Comparison of ENCODE assay signal across 8 cellular contexts in genomic region chr10:67763499-67764011, GRCh38.
DNase-seq lines count a peak whose midpoint lies in the region; ATAC-seq, FAIRE-seq and TF ChIP-seq lines count a peak whose summit lies in the region.

No MANE protein-coding gene starts in this region.

- H3K4me3 ChIP-seq in GM06990 (replicated peaks; ENCODE audit: low read depth, low read length) (peak overlapping the region; percentile 78), HFF-Myc (replicated peaks; ENCODE audit: low read depth, low read length) (peak overlapping the region; percentile 54), K562 (peak overlapping the region; percentile 63), iPS DF 6.9 (ENCODE audit: low read length) (peak overlapping the region; percentile 39; the same call in 1 of the 2 replicates), gastrocnemius medialis (peak overlapping the region; percentile 67 to 99 (median 80))

- intact Hi-C loops in K562 (cut with micrococcal nuclease): no loop called here
- intact Hi-C loops in gastrocnemius medialis (cut with DNase I; ENCODE audit: low total_unique reads): loop anchor here (2.0 to 10.0 kb wide), 3 partner anchors 87 to 641 kb away; partner anchors contain the start of gene RUFY2

- peak; percentile 80 for DNase-seq in GM06990 (ENCODE audit: extremely low read depth, insufficient read length)
- peak; percentile 7 for DNase-seq in HFF-Myc (ENCODE audit: extremely low read depth, low read depth)
- DNase-seq in NCI-H1105 treated with DMSO at 0.1 percent for 48 hours (lab: John Stamatoyannopoulos, UW): peak; percentile 66
- peak; percentile 74 for DNase-seq in T1000 (lab: John Stamatoyannopoulos, UW)
- peak in 3 of 4 experiments; percentile 21 to 29 (median 28) for DNase-seq in K562 (ENCODE audit: extremely low read depth in 1 of 4, low spot score in 3 of 4)
- DNase-seq in iPS DF 6.9 (ENCODE audit: low read depth, low spot score): no peak
- DNase-seq in gastrocnemius medialis: peak; percentile 37 to 71

- in situ Hi-C loops in K562 (cut with MboI) (no loop called here), gastrocnemius medialis (cut with MboI; ENCODE audit: low sequenced_read_pairs in 4 of 4) (no loop called here)

- H3K79me2 ChIP-seq in K562 (ENCODE audit: control insufficient read depth, insufficient read depth, low read length): no peaks in the 10 kb centered on the region

- H3K27ac ChIP-seq in K562 (ENCODE audit: extremely low read depth, low read depth, low read length): peak overlapping the region; percentile 63; the same call in 2 of the 3 replicates
- no peak overlapping the region for H3K27ac ChIP-seq in iPS DF 6.9 (ENCODE audit: low read length)
- peak overlapping the region; percentile 89 to 99 (median 94) for H3K27ac ChIP-seq in gastrocnemius medialis

- CTCF ChIA-PET in K562 (lab: Yijun Ruan, JAX; ENCODE audit: low intra/inter-chr PET ratio): no interaction called here

- no peak for TF ChIP-seq RAD21 in K562 (CRISPR knock-in tag; conservative IDR thresholded peaks at IDR 0.05 in 1 of 2, IDR thresholded peaks at IDR 0.05 in 1 of 2)

- WGBS in K562 (ENCODE audit: insufficient coverage, low coverage, missing lambda C conversion rate): 56% methylated on average over 21 of the region's 22 CpGs
- no CpG with 5 or more reads among the region's 22 CpGs for WGBS in iPS DF 6.9 (ENCODE audit: insufficient coverage, insufficient read length)

- TF ChIP-seq POLR2A in K562 (conservative IDR thresholded peaks at IDR 0.05) (no peak), gastrocnemius medialis (IDR thresholded peaks at IDR 0.05) (no peak)

- H3K4me2 ChIP-seq in K562 (ENCODE audit: insufficient read depth, low read length): peak overlapping the region; percentile 87

- no peaks in the 10 kb centered on the region for H4K20me1 ChIP-seq in K562 (replicated peaks; ENCODE audit: control insufficient read depth, insufficient read depth, low read length)

- H3K9me3 ChIP-seq in K562 (replicated peaks; ENCODE audit: control insufficient read depth, insufficient read depth, low read depth, low read length) (no peaks in the 10 kb centered on the region), iPS DF 6.9 (ENCODE audit: control insufficient read depth, insufficient read depth, low read length) (no peaks in the 10 kb centered on the region), gastrocnemius medialis (no peaks in the 10 kb centered on the region)

- no TSS peak for BruUV-seq in K562 (replicated peaks; lab: Mats Ljungman, UMichigan)

- ATAC-seq in K562 (peak; percentile 1; the same call in 2 of the 3 replicates), gastrocnemius medialis (peak; percentile 52 to 55), HG03108 (IDR thresholded peaks at IDR 0.05; ENCODE audit: unreplicated experiment) (no peak)

- H3K9ac ChIP-seq in K562 (ENCODE audit: insufficient read depth in 1 of 2, low read depth in 2 of 2, low read length in 2 of 2): peak overlapping the region; percentile 89 to 91

- POLR2A ChIA-PET in K562 (lab: Yijun Ruan, JAX): interaction anchor here (0.9 kb wide), 1 partner anchor 561 kb away, joined by 3 read pairs; no protein-coding TSS in a partner anchor

- FAIRE-seq in K562 (lab: Jason Lieb, UNC): no peak

- H3K36me3 ChIP-seq in GM06990 (ENCODE audit: control insufficient read depth, insufficient read depth, low read length) (no peaks in the 10 kb centered on the region), K562 (ENCODE audit: control insufficient read depth, insufficient read depth, low read length) (no peaks in the 10 kb centered on the region), iPS DF 6.9 (ENCODE audit: control insufficient read depth, insufficient read depth, low read length) (no peaks in the 10 kb centered on the region), gastrocnemius medialis (no peaks in the 10 kb centered on the region)

- no peak for TF ChIP-seq CTCF in GM06990 (IDR thresholded peaks at IDR 0.05; ENCODE audit: insufficient read depth, low read length, poor library complexity, severe bottlenecking)
- TF ChIP-seq CTCF in HFF-Myc (IDR thresholded peaks at IDR 0.05; ENCODE audit: low read depth, low read length, missing control alignments): no peak
- no peak for TF ChIP-seq CTCF in K562 (IDR thresholded peaks at IDR 0.05 in 2 of 3, conservative IDR thresholded peaks at IDR 0.05 in 1 of 3; ENCODE audit: insufficient read depth in 2 of 3, low read depth in 1 of 3, low read length in 3 of 3)
- TF ChIP-seq CTCF in gastrocnemius medialis (IDR thresholded peaks at IDR 0.05 in 4 of 5, conservative IDR thresholded peaks at IDR 0.05 in 1 of 5): no peak

- no peak for TF ChIP-seq EP300 in K562 (IDR thresholded peaks at IDR 0.05; ENCODE audit: low read length)

- no peaks in the 10 kb centered on the region for H3K9me1 ChIP-seq in K562 (ENCODE audit: control insufficient read depth, insufficient read depth, low read length)

- peak overlapping the region; percentile 99 for H2AFZ ChIP-seq in K562 (ENCODE audit: low read depth, low read length)

- H3K27me3 ChIP-seq in GM06990 (replicated peaks; ENCODE audit: control insufficient read depth, insufficient read depth, low read length) (no peaks in the 10 kb centered on the region), K562 (ENCODE audit: control insufficient read depth in 2 of 2, insufficient read depth in 2 of 2, low read length in 2 of 2) (no peaks in the 10 kb centered on the region), iPS DF 6.9 (ENCODE audit: control insufficient read depth, insufficient read depth, low read length) (no peaks in the 10 kb centered on the region), gastrocnemius medialis (no peaks in the 10 kb centered on the region)

- peaks cover 5 to 6% of the 10 kb centered on the region in 2 experiments for H3K4me1 ChIP-seq in K562 (replicated peaks in 1 of 2; ENCODE audit: control insufficient read depth in 2 of 2, insufficient read depth in 2 of 2, low read length in 2 of 2)
- no peaks in the 10 kb centered on the region for H3K4me1 ChIP-seq in iPS DF 6.9 (ENCODE audit: control insufficient read depth, insufficient read depth, low read length)
- H3K4me1 ChIP-seq in gastrocnemius medialis: no peaks in the 10 kb centered on the region

TF ChIP-seq in K562, 482 proteins besides CTCF, POLR2A, EP300 and RAD21 (continues in another document):
- TF ChIP-seq BDP1 (IDR thresholded peaks at IDR 0.05; ENCODE audit: insufficient read depth, insufficient read length) (no peak), ID3 (CRISPR knock-in tag; IDR thresholded peaks at IDR 0.05) (no peak), ID3 (tag; IDR thresholded peaks at IDR 0.05) (no peak), ZBTB33 (CRISPR knock-in tag; IDR thresholded peaks at IDR 0.05) (peak; percentile 97), ZNF785 (CRISPR knock-in tag; IDR thresholded peaks at IDR 0.05) (no peak), SMARCA5 (IDR thresholded peaks at IDR 0.05) (no peak), TBP (optimal IDR thresholded peaks at IDR 0.05; ENCODE audit: low read depth, low read length) (no peak), POLR2AphosphoS2 (IDR thresholded peaks at IDR 0.05; ENCODE audit: low read length) (no peak), USF2 (CRISPR knock-in tag; IDR thresholded peaks at IDR 0.05) (no peak)
